Comparison of ENCODE assay signal across 16 cellular contexts in genomic region chr18:56825312-56825711, GRCh38.
"Had no signal": no experiment of that assay in that cellular context is flagged by ENCODE, and none has a peak within 500 bp of the region (broad histone marks: within the 10 kb centered on the region; RNA-seq: fewer than 3 reads in every experiment).

No MANE protein-coding gene starts in this region.

- H3K36me3 ChIP-seq: adrenal gland, gastrocnemius medialis, pancreas, upper lobe of left lung had no signal

- DNase-seq: activated CD4-positive, alpha-beta T cell treated with anti-CD3 and anti-CD28 coated beads for 1 hour; activated CD4-positive, alpha-beta T cell treated with anti-CD3 and anti-CD28 coated beads, Interleukin-2, amount 50 U/mL, for 48 hours; activated naive CD4-positive, alpha-beta T cell treated with anti-CD3 and anti-CD28 coated beads for 36 hours; adrenal gland; erythroblast; gastrocnemius medialis; heart right ventricle; left cardiac atrium; midbrain; pancreas; stomach; testis; upper lobe of left lung had no signal

- H3K9me3 Mint-ChIP-seq: activated naive CD4-positive, alpha-beta T cell treated with anti-CD3 and anti-CD28 coated beads for 36 hours had no signal

- H3K9me3 ChIP-seq: adrenal gland, gastrocnemius medialis, heart right ventricle, pancreas, stomach, testis, upper lobe of left lung had no signal

- H3K4me1 ChIP-seq: adrenal gland, gastrocnemius medialis, pancreas, stomach, testis, upper lobe of left lung had no signal

- H3K4me3 Mint-ChIP-seq: activated naive CD4-positive, alpha-beta T cell treated with anti-CD3 and anti-CD28 coated beads for 36 hours; activated T-helper 17 cell treated with anti-CD3 and anti-CD28 coated beads, Interleukin-2, amount 50 U/mL, for 72 hours had no signal

- ATAC-seq: activated T-helper 17 cell treated with anti-CD3 and anti-CD28 coated beads, Interleukin-2, amount 50 U/mL, for 72 hours; gastrocnemius medialis; heart right ventricle; left cardiac atrium; pancreas; sciatic nerve had no signal

- H3K27ac Mint-ChIP-seq: activated naive CD4-positive, alpha-beta T cell treated with anti-CD3 and anti-CD28 coated beads for 36 hours; activated T-helper 17 cell treated with anti-CD3 and anti-CD28 coated beads, Interleukin-2, amount 50 U/mL, for 72 hours had no signal

- H3K4me3 ChIP-seq: adrenal gland, gastrocnemius medialis, heart right ventricle, lung, pancreas, stomach, testis, upper lobe of left lung had no signal

- H3K27ac ChIP-seq: gastrocnemius medialis, heart right ventricle, pancreas, stomach, testis, upper lobe of left lung had no signal

- H3K27me3 ChIP-seq: adrenal gland, gastrocnemius medialis, heart right ventricle, pancreas, stomach, testis, upper lobe of left lung had no signal

- H3K27me3 Mint-ChIP-seq: activated T-helper 17 cell treated with anti-CD3 and anti-CD28 coated beads, Interleukin-2, amount 50 U/mL, for 72 hours had no signal
